In genomic region chr13:102598061-102598460, GRCh38 we compare ENCODE assay signal across 8 cellular contexts. TPM values are rescaled to one million over a fixed set of nuclear protein-coding genes. Genes with fewer than 3 reads are reported as not detected.
DNase-seq lines count a peak whose midpoint lies in the region; ATAC-seq, FAIRE-seq and TF ChIP-seq lines count a peak whose summit lies in the region.

No MANE protein-coding gene starts in this region.

- H3K4me1 ChIP-seq in SJSA1 (replicated peaks): peaks cover 13% of the 10 kb centered on the region
- peaks cover 0 to 57% (median 5%) of the 10 kb centered on the region in 3 donors for H3K4me1 ChIP-seq in gastroesophageal sphincter
- H3K4me1 ChIP-seq in skeletal muscle satellite cell (ENCODE audit: control insufficient read depth, insufficient read depth, low read length): peaks cover 22% of the 10 kb centered on the region
- H3K4me1 ChIP-seq in body of pancreas: peaks cover 31% of the 10 kb centered on the region

- POLR2A ChIA-PET in RWPE1 (lab: Yijun Ruan, JAX; ENCODE audit: low non-redundant PET): no interaction called here
- POLR2A ChIA-PET in HEK293T (lab: Yijun Ruan, JAX): interaction anchor here (1.8 kb wide), 1 partner anchor 248 kb away, joined by 7 read pairs; the partner anchor contains the start of gene ERCC5

- H3K4me2 ChIP-seq in skeletal muscle satellite cell (ENCODE audit: low read length): peak overlapping the region; percentile 96

- FAIRE-seq in GM19239 (lab: Jason Lieb, UNC): peak; percentile 56

- peak overlapping the region; percentile 70 for H3K4me3 ChIP-seq in SJSA1
- H3K4me3 ChIP-seq in gastroesophageal sphincter: peak overlapping the region; percentile 75 to 91
- H3K4me3 ChIP-seq in skeletal muscle satellite cell (ENCODE audit: low read length): peak overlapping the region; percentile 85
- peak overlapping the region in 1 of 2 donors; percentile 97 for H3K4me3 ChIP-seq in body of pancreas

- H3K36me3 ChIP-seq in SJSA1: 0 out of 2 replicates have a peak, but pooled peaks cover 3% of the 10 kb centered on the region
- H3K36me3 ChIP-seq in gastroesophageal sphincter: no peaks in the 10 kb centered on the region
- peaks cover 2% of the 10 kb centered on the region for H3K36me3 ChIP-seq in skeletal muscle satellite cell (ENCODE audit: insufficient read depth, low read length)
- H3K36me3 ChIP-seq in body of pancreas (replicated peaks in 1 of 2; ENCODE audit: insufficient read depth in 1 of 2, low read depth in 2 of 2): no peaks in the 10 kb centered on the region

- DNase-seq in GM19239 (ENCODE audit: insufficient read length, low spot score) (no peak), SJSA1 (ENCODE audit: low read depth in 1 of 2, low spot score in 2 of 2) (peak in 1 of 2 experiments; percentile 12), RWPE1 (ENCODE audit: low spot score) (no peak), body of pancreas (no peak), HEK293T (ENCODE audit: extremely low spot score) (no peak), ureter (ENCODE audit: low spot score) (no peak)

- intact Hi-C loops in body of pancreas (cut with DNase I): no loop called here

- no peak for TF ChIP-seq POLR2A in gastroesophageal sphincter (IDR thresholded peaks at IDR 0.05)
- no peak for TF ChIP-seq POLR2A in body of pancreas (IDR thresholded peaks at IDR 0.05)

- no peak for TF ChIP-seq EP300 in gastroesophageal sphincter (IDR thresholded peaks at IDR 0.05)

- CTCF ChIA-PET in RWPE1 (lab: Yijun Ruan, JAX) (interaction anchor here (0.7 kb wide), 1 partner anchor 461 kb away, joined by 3 read pairs; no protein-coding TSS in a partner anchor), HEK293T (lab: Yijun Ruan, JAX) (no interaction called here)

- WGBS in gastroesophageal sphincter (ENCODE audit: low coverage in 1 of 2), 2 donors: 2 to 4% methylated on average over 5 to 6 of the region's 6 CpGs
- WGBS in body of pancreas, 2 donors: 1 to 2% methylated on average over 6 of the region's 6 CpGs

- H3K27me3 ChIP-seq in SJSA1 (replicated peaks) (no peaks in the 10 kb centered on the region), gastroesophageal sphincter (no peaks in the 10 kb centered on the region), skeletal muscle satellite cell (ENCODE audit: control insufficient read depth, insufficient read depth, low read length) (no peaks in the 10 kb centered on the region), body of pancreas (no peaks in the 10 kb centered on the region)

- no peak for TF ChIP-seq CTCF in gastroesophageal sphincter (IDR thresholded peaks at IDR 0.05)
- TF ChIP-seq CTCF in RWPE1 (conservative IDR thresholded peaks at IDR 0.05; ENCODE audit: low read depth): no peak
- no peak for TF ChIP-seq CTCF in body of pancreas (IDR thresholded peaks at IDR 0.05)

- ATAC-seq in gastroesophageal sphincter: no peak
- ATAC-seq in body of pancreas: no peak

- peak overlapping the region; percentile 57; the same call in 1 of the 2 replicates for H3K27ac ChIP-seq in SJSA1
- H3K27ac ChIP-seq in gastroesophageal sphincter: peak overlapping the region in 1 of 4 donors; percentile 96
- H3K27ac ChIP-seq in RWPE1: no peak overlapping the region
- no peak overlapping the region for H3K27ac ChIP-seq in body of pancreas

- H3K9me3 ChIP-seq in SJSA1 (replicated peaks) (no peaks in the 10 kb centered on the region), gastroesophageal sphincter (no peaks in the 10 kb centered on the region), skeletal muscle satellite cell (replicated peaks; ENCODE audit: low read length) (no peaks in the 10 kb centered on the region), body of pancreas (no peaks in the 10 kb centered on the region)

- H3K9ac ChIP-seq in skeletal muscle satellite cell (ENCODE audit: low read depth, low read length): peak overlapping the region; percentile 99

TF ChIP-seq in HEK293T, 16 proteins besides CTCF, POLR2A, EP300 and RAD21:
- TF ChIP-seq LEF1 (IDR thresholded peaks at IDR 0.05; ENCODE audit: borderline replicate concordance) (no peak), SP1 (IDR thresholded peaks at IDR 0.05) (no peak), ARNT (IDR thresholded peaks at IDR 0.05) (no peak), BHLHE40 (IDR thresholded peaks at IDR 0.05; ENCODE audit: borderline replicate concordance) (no peak), TARDBP (IDR thresholded peaks at IDR 0.05) (no peak), FOXK2 (IDR thresholded peaks at IDR 0.05) (no peak), CTBP1 (IDR thresholded peaks at IDR 0.05; ENCODE audit: borderline replicate concordance) (no peak), ELF4 (IDR thresholded peaks at IDR 0.05) (no peak), FOXA1 (IDR thresholded peaks at IDR 0.05) (no peak), ZNF384 (IDR thresholded peaks at IDR 0.05) (no peak), L3MBTL2 (conservative IDR thresholded peaks at IDR 0.05) (no peak), NFRKB (IDR thresholded peaks at IDR 0.05) (no peak), PKNOX1 (IDR thresholded peaks at IDR 0.05) (no peak)

RNA-seq across cellular contexts. Expression of gene TPP2, which starts 1.3 kb away (rescaled TPM):
- 52.9 and 84.5 TPM in 2 replicates for total RNA-seq in SJSA1 (2014; rRNA removed; shearing (Covaris generic))
- 10 to 100 TPM; 41.4 to 52.8 (median 42.2) TPM for total RNA-seq in gastroesophageal sphincter
- total RNA-seq in skeletal muscle satellite cell (2012; rRNA removed): 48.1 and 62.9 TPM in 2 replicates
- total RNA-seq in body of pancreas: 10 to 100 TPM; 29.3 to 73.5 TPM
- 46.5 TPM for total RNA-seq in ureter
